ENCODE assay signal across 1 cellular context in genomic region chr1:174174461-174175329, GRCh38.
A peak's percentile ranks its signal among the peaks of the same experiment; 100 is the strongest.
TF ChIP-seq lines count a peak whose summit lies in the region.

No MANE protein-coding gene starts in this region.

TF ChIP-seq in K562, 482 proteins besides CTCF, POLR2A, EP300 and RAD21 (continued from another document):
- TF ChIP-seq SREBF1 (IDR thresholded peaks at IDR 0.05; ENCODE audit: borderline replicate concordance, low read depth, low read length) (no peak), NCOA2 (IDR thresholded peaks at IDR 0.05; ENCODE audit: partially characterized antibody in 2 of 2) (peak in 1 of 2 experiments; percentile 45), E2F1 (CRISPR knock-in tag; IDR thresholded peaks at IDR 0.05) (0 out of 2 replicates have a peak, but pooled peaks have one; percentile 21), NR2C1 (IDR thresholded peaks at IDR 0.05) (peak; percentile 33; the same call in 1 of the 2 replicates), NR2C1 (tag; IDR thresholded peaks at IDR 0.05) (peak; percentile 65), ZNF518B (CRISPR knock-in tag; IDR thresholded peaks at IDR 0.05) (no peak), CTBP1 (IDR thresholded peaks at IDR 0.05; ENCODE audit: borderline replicate concordance) (no peak), RBM34 (IDR thresholded peaks at IDR 0.05; ENCODE audit: borderline replicate concordance, insufficient read depth, low read length) (no peak), CBX1 (IDR thresholded peaks at IDR 0.05; ENCODE audit: low read depth) (no peak), ZNF24 (IDR thresholded peaks at IDR 0.05) (no peak), PHB (CRISPR knock-in tag; IDR thresholded peaks at IDR 0.05) (no peak), RHOXF2B (CRISPR knock-in tag; conservative IDR thresholded peaks at IDR 0.05) (no peak), ZNF592 (IDR thresholded peaks at IDR 0.05) (no peak), HIVEP1 (CRISPR knock-in tag; IDR thresholded peaks at IDR 0.05) (no peak), ZNF717 (CRISPR knock-in tag; IDR thresholded peaks at IDR 0.05) (no peak), L3MBTL2 (IDR thresholded peaks at IDR 0.05) (no peak), HES1 (IDR thresholded peaks at IDR 0.05; ENCODE audit: low read depth) (no peak), TSC22D4 (tag; IDR thresholded peaks at IDR 0.05) (no peak), ZNF449 (CRISPR knock-in tag; IDR thresholded peaks at IDR 0.05) (no peak), TBP (optimal IDR thresholded peaks at IDR 0.05; ENCODE audit: low read depth, low read length) (no peak), ILF3 (IDR thresholded peaks at IDR 0.05; ENCODE audit: borderline replicate concordance) (no peak), HMGN3 (IDR thresholded peaks at IDR 0.05; ENCODE audit: borderline replicate concordance, extremely low read depth, insufficient read length, low read depth, low read length) (no peak), ZNF639 (CRISPR knock-in tag; conservative IDR thresholded peaks at IDR 0.05 in 1 of 2, IDR thresholded peaks at IDR 0.05 in 1 of 2) (no peak), SIN3A (IDR thresholded peaks at IDR 0.05; ENCODE audit: borderline replicate concordance in 2 of 2, control insufficient read depth in 1 of 2, low read depth in 2 of 2, low read length in 2 of 2) (no peak), FOXK2 (conservative IDR thresholded peaks at IDR 0.05 in 1 of 2, IDR thresholded peaks at IDR 0.05 in 1 of 2; ENCODE audit: low read depth in 2 of 2) (no peak), PATZ1 (CRISPR knock-in tag; IDR thresholded peaks at IDR 0.05; ENCODE audit: borderline replicate concordance) (no peak), SIRT6 (IDR thresholded peaks at IDR 0.05; ENCODE audit: low read depth, low read length) (no peak), HDAC1 (IDR thresholded peaks at IDR 0.05) (no peak), GATAD2A (IDR thresholded peaks at IDR 0.05) (no peak)
